9 cellular contexts compared by ENCODE assay signal in genomic region chr16:56611281-56611833, GRCh38. TPM values are rescaled to one million over a fixed set of nuclear protein-coding genes. Genes with fewer than 3 reads are reported as not detected.
DNase-seq lines count a peak whose midpoint lies in the region; ATAC-seq and TF ChIP-seq lines count a peak whose summit lies in the region.
"Had no signal": no experiment of that assay in that cellular context is flagged by ENCODE, and none has a peak within 500 bp of the region (broad histone marks: within the 10 kb centered on the region; RNA-seq: fewer than 3 reads in every experiment).

No MANE protein-coding gene starts in this region.

- WGBS in lower leg skin, 2 donors = 56 to 69% methylated on average over 2 of the region's 2 CpGs

- H3K9me3 Mint-ChIP-seq in activated T-helper 17 cell treated with anti-CD3 and anti-CD28 coated beads, Interleukin-2, amount 50 U/mL, for 72 hours = no peaks in the 10 kb centered on the region
- H3K9me3 Mint-ChIP-seq in mesothelial cell of epicardium = no peaks in the 10 kb centered on the region

- ATAC-seq in activated T-helper 17 cell treated with anti-CD3 and anti-CD28 coated beads, Interleukin-2, amount 50 U/mL, for 72 hours (replicated peaks) = no peak
- ATAC-seq in left cardiac atrium = peak; percentile 27 to 56

- DNase-seq in ELR (ENCODE audit: low read depth) = peak; percentile 69
- DNase-seq in left cardiac atrium = peak; percentile 80
- DNase-seq in lower leg skin (ENCODE audit: low spot score in 2 of 2) = no peak
- DNase-seq in KBM-7 = no peak
- no peak for DNase-seq in GM13976 (ENCODE audit: low spot score)
- DNase-seq in mesothelial cell of epicardium (ENCODE audit: low spot score in 2 of 2, unreplicated experiment in 2 of 2) = no peak

- H3K4me3 ChIP-seq in skeletal muscle tissue (ENCODE audit: low read length in 3 of 3) = peak overlapping the region in 2 of 3 donors; percentile 41
- no peak overlapping the region for H3K4me3 ChIP-seq in lower leg skin (ENCODE audit: low read depth, poor library complexity, severe bottlenecking)

- peaks cover 13% of the 10 kb centered on the region for H3K36me3 Mint-ChIP-seq in activated T-helper 17 cell treated with anti-CD3 and anti-CD28 coated beads, Interleukin-2, amount 50 U/mL, for 72 hours (ENCODE audit: low read depth)
- no peaks in the 10 kb centered on the region for H3K36me3 Mint-ChIP-seq in mesothelial cell of epicardium

- in situ Hi-C loops in KBM-7 (cut with MboI; ENCODE audit: low pct_unique_long_range_greater_than_20kb, low sequenced_read_pairs) (no loop called here), GM13976 (cut with MboI; ENCODE audit: low sequenced_read_pairs, unreplicated experiment) (no loop called here)

- H3K36me3 ChIP-seq in skeletal muscle tissue (ENCODE audit: control insufficient read depth in 3 of 3, insufficient read depth in 3 of 3, low read length in 3 of 3) = no peaks in the 10 kb centered on the region

- intact Hi-C loops in left cardiac atrium (cut with DNase I) (loop anchor here in 1 of 2 donors (2.0 kb wide), 1 partner anchor 71 kb away; the partner anchor contains the start of gene MT1X), lower leg skin (cut with DNase I; ENCODE audit: low total_unique reads) (no loop called here)

- H3K27ac Mint-ChIP-seq in activated T-helper 17 cell treated with anti-CD3 and anti-CD28 coated beads, Interleukin-2, amount 50 U/mL, for 72 hours = peak overlapping the region; percentile 95
- no peak overlapping the region for H3K27ac Mint-ChIP-seq in mesothelial cell of epicardium

- H3K4me3 Mint-ChIP-seq in activated T-helper 17 cell treated with anti-CD3 and anti-CD28 coated beads, Interleukin-2, amount 50 U/mL, for 72 hours = peak overlapping the region; percentile 98
- no peak overlapping the region for H3K4me3 Mint-ChIP-seq in mesothelial cell of epicardium

- no peaks in the 10 kb centered on the region for H3K9me3 ChIP-seq in skeletal muscle tissue (ENCODE audit: control insufficient read depth in 3 of 3, low read length in 3 of 3)

- TF ChIP-seq CTCF in lower leg skin (IDR thresholded peaks at IDR 0.05) (no peak), GM13976 (IDR thresholded peaks at IDR 0.05; ENCODE audit: borderline replicate concordance, control extremely low read depth, extremely low read depth, insufficient read depth, missing control alignments) (no peak), mesothelial cell of epicardium (IDR thresholded peaks at IDR 0.05; ENCODE audit: unreplicated experiment) (no peak)

- peak overlapping the region; percentile 41 to 93 (median 71) for H3K9ac ChIP-seq in skeletal muscle tissue (ENCODE audit: low read depth in 1 of 3, low read length in 3 of 3)

- peaks cover 53 to 55% (median 55%) of the 10 kb centered on the region in 3 donors for H3K4me1 ChIP-seq in skeletal muscle tissue (ENCODE audit: control insufficient read depth in 3 of 3, insufficient read depth in 3 of 3, low read length in 3 of 3)

- no peaks in the 10 kb centered on the region for H3K27me3 ChIP-seq in skeletal muscle tissue (ENCODE audit: control insufficient read depth in 3 of 3, insufficient read depth in 3 of 3, low read length in 3 of 3)

- TF ChIP-seq POLR2A in lower leg skin (IDR thresholded peaks at IDR 0.05) = no peak

- H3K27me3 Mint-ChIP-seq in activated T-helper 17 cell treated with anti-CD3 and anti-CD28 coated beads, Interleukin-2, amount 50 U/mL, for 72 hours = no peaks in the 10 kb centered on the region
- peaks cover 39% of the 10 kb centered on the region for H3K27me3 Mint-ChIP-seq in mesothelial cell of epicardium (ENCODE audit: low read depth)

- peak overlapping the region; percentile 98 for H3K27ac ChIP-seq in skeletal muscle tissue (ENCODE audit: low read depth, low read length)

- H3K4me1 Mint-ChIP-seq in activated T-helper 17 cell treated with anti-CD3 and anti-CD28 coated beads, Interleukin-2, amount 50 U/mL, for 72 hours = peaks cover 60% of the 10 kb centered on the region
- H3K4me1 Mint-ChIP-seq in mesothelial cell of epicardium = peaks cover 42% of the 10 kb centered on the region

RNA-seq across cellular contexts. Expression of gene MT2A, which starts 3.0 kb away (rescaled TPM):
- 100 to 1,000 TPM in 1 of 2 donors, 10 to 100 TPM in 1; 25.6 to 114 TPM for total RNA-seq in activated T-helper 17 cell treated with anti-CD3 and anti-CD28 coated beads, Interleukin-2, amount 50 U/mL, for 72 hours
- total RNA-seq in left cardiac atrium = 100 to 1,000 TPM; 147 to 411 TPM
- 2.1 TPM for total RNA-seq in skeletal muscle tissue
- 100 to 1,000 TPM in 3 of 4 donors, 10 to 100 TPM in 1; 35.8 to 190 (median 135) TPM for total RNA-seq in lower leg skin
- 4.4 to 5.7 TPM (median 5.3 TPM) in 3 replicates for total RNA-seq in mesothelial cell of epicardium

RNA-seq across cellular contexts. Expression of gene MT1E, which starts 14.2 kb away (rescaled TPM):
- total RNA-seq in activated T-helper 17 cell treated with anti-CD3 and anti-CD28 coated beads, Interleukin-2, amount 50 U/mL, for 72 hours = under 1 TPM in 1 of 2 donors, not detected in 1; 0.53 TPM
- total RNA-seq in left cardiac atrium = 100 to 1,000 TPM in 1 of 2 donors, 10 to 100 TPM in 1; 84.7 to 114 TPM
- total RNA-seq in skeletal muscle tissue = 18.8 TPM
- 100 to 1,000 TPM; 140 to 437 (median 224) TPM for total RNA-seq in lower leg skin
- 0.99 TPM in 1 of 3 replicates, not detected in the others for total RNA-seq in mesothelial cell of epicardium

RNA-seq across cellular contexts. Expression of gene MT1M, which starts 21.1 kb away (rescaled TPM):
- total RNA-seq in activated T-helper 17 cell treated with anti-CD3 and anti-CD28 coated beads, Interleukin-2, amount 50 U/mL, for 72 hours = not detected
- total RNA-seq in left cardiac atrium = 10 to 100 TPM; 15.2 to 50.8 TPM
- total RNA-seq in skeletal muscle tissue = 2.1 TPM
- total RNA-seq in lower leg skin = 10 to 100 TPM; 14.1 to 29.7 (median 17.1) TPM
- total RNA-seq in mesothelial cell of epicardium = not detected in 3 replicates
- total RNA-seq: mononuclear cell had no signal

RNA-seq across cellular contexts. Expression of gene MT3, which starts 22.0 kb away (rescaled TPM):
- total RNA-seq in activated T-helper 17 cell treated with anti-CD3 and anti-CD28 coated beads, Interleukin-2, amount 50 U/mL, for 72 hours = 10 to 100 TPM in 1 of 2 donors, 1 to 10 TPM in 1; 3.0 to 73.8 TPM
- 10 to 100 TPM in 1 of 2 donors, 1 to 10 TPM in 1; 8.2 to 11.5 TPM for total RNA-seq in left cardiac atrium
- total RNA-seq in skeletal muscle tissue = 1.0 TPM
- total RNA-seq in lower leg skin = 1 to 10 TPM in 1 of 4 donors, not detected in 3; 1.2 TPM
- not detected in 3 replicates for total RNA-seq in mesothelial cell of epicardium

RNA-seq across cellular contexts. Expression of gene MT1A, which starts 27.1 kb away (rescaled TPM):
- total RNA-seq in activated T-helper 17 cell treated with anti-CD3 and anti-CD28 coated beads, Interleukin-2, amount 50 U/mL, for 72 hours = 1 to 10 TPM; 1.5 to 6.5 TPM
- total RNA-seq in left cardiac atrium = 100 to 1,000 TPM in 1 of 2 donors, 10 to 100 TPM in 1; 19.0 to 104 TPM
- not detected for total RNA-seq in skeletal muscle tissue
- total RNA-seq in lower leg skin = 10 to 100 TPM in 2 of 4 donors, 1 to 10 TPM in 2; 3.7 to 23.3 (median 11.2) TPM
- total RNA-seq in mesothelial cell of epicardium = not detected in 3 replicates
- total RNA-seq: mononuclear cell had no signal

Comparison
In these comparisons a context has a peak if more than half of its experiments do, and no peak if none do; other contexts are left out.
1. DNase-seq: peak in ELR (single experiment) and left cardiac atrium (single experiment); none in lower leg skin (0 of 2), KBM-7 (single experiment), GM13976 (single experiment) and mesothelial cell of epicardium (0 of 2).